Comparison of ENCODE assay signal across 12 cellular contexts in the genomic region with DNA sequence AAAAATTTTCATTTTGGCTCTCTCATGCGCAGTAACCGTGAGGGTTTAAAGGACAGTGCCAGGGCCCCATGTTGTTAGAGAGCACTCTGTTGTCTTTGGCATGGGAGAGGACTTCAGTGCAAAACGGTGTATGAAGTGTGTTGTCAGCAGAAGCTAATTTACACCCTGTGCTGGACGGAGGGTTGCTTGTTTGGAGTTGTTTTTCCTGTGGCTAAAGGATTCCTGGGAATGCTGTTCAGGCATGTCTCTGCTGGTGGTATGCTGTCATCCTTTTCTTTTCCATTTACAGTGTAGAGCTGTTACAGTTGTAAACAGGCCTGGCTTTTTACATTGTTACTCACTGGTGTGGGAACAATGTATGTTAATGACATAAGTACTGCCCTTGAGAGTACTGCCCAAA.
DNase-seq lines count a peak whose midpoint lies in the region; ATAC-seq, FAIRE-seq and TF ChIP-seq lines count a peak whose summit lies in the region.
"Had no signal": no experiment of that assay in that cellular context is flagged by ENCODE, and none has a peak within 500 bp of the region (broad histone marks: within the 10 kb centered on the region; RNA-seq: fewer than 3 reads in every experiment).

No MANE protein-coding gene starts in this region.

- no peak overlapping the region for H3K27ac ChIP-seq in iPS-20b (ENCODE audit: low read length)

- no peak for TF ChIP-seq CTCF in bronchial epithelial cell (IDR thresholded peaks at IDR 0.05; ENCODE audit: insufficient read depth, low read length, severe bottlenecking)

- H3K36me3 ChIP-seq in bronchial epithelial cell (ENCODE audit: control insufficient read depth, insufficient read depth, low read length) (no peaks in the 10 kb centered on the region), iPS-20b (ENCODE audit: insufficient read depth, low read depth, low read length) (no peaks in the 10 kb centered on the region)

- H3K4me3 ChIP-seq in bronchial epithelial cell (ENCODE audit: low read depth, low read length), result no peak overlapping the region
- H3K4me3 ChIP-seq in iPS-20b (ENCODE audit: low read length), result no peak overlapping the region

- H3K4me1 ChIP-seq in iPS-20b (ENCODE audit: insufficient read depth, low read length), result peaks cover 16% of the 10 kb centered on the region; the same call in 1 of the 2 replicates

- FAIRE-seq in bronchial epithelial cell (lab: Jason Lieb, UNC), result peak; percentile 93
- FAIRE-seq: G401.6 had no signal

- H3K9me3 ChIP-seq in iPS-20b (ENCODE audit: insufficient read depth, low read depth, low read length), result no peaks in the 10 kb centered on the region

- H3K9ac ChIP-seq in iPS-20b (ENCODE audit: low read depth, low read length), result peak overlapping the region; percentile 60; the same call in 1 of the 2 replicates

- no peak for ATAC-seq in HG03097 (IDR thresholded peaks at IDR 0.05; ENCODE audit: low FRiP score, unreplicated experiment)
- ATAC-seq: natural killer cell had no signal

- H3K27me3 ChIP-seq in bronchial epithelial cell (ENCODE audit: control insufficient read depth, insufficient read depth, low read length), result no peaks in the 10 kb centered on the region
- no peaks in the 10 kb centered on the region for H3K27me3 ChIP-seq in iPS-20b (ENCODE audit: insufficient read depth, low read length)

- DNase-seq in HPDE6-E6E7 (ENCODE audit: extremely low spot score) (peak; percentile 42), bronchial epithelial cell (ENCODE audit: low read depth) (peak; percentile 100), smooth muscle cell of the brain vasculature (ENCODE audit: low read depth, low spot score) (peak; percentile 72), NCI-H1105 treated with DMSO at 0.1 percent for 48 hours (lab: John Stamatoyannopoulos, UW) (no peak), NCI-H1092 (lab: John Stamatoyannopoulos, UW) (no peak)
- no peak for DNase-seq in stimulated activated CD4-positive, alpha-beta T cell treated with anti-CD3 and anti-CD28 coated beads, Interleukin-4, amount 100 ng/mL, for 4 hours
- DNase-seq: effector memory CD4-positive, alpha-beta T cell; natural killer cell; NCI-H2081 had no signal

Comparison
In these comparisons a context has a peak if more than half of its experiments do, and no peak if none do; other contexts are left out.
1. DNase-seq: peak in HPDE6-E6E7 (single experiment), bronchial epithelial cell (single experiment) and smooth muscle cell of the brain vasculature (single experiment); none in NCI-H1105 treated with DMSO at 0.1 percent for 48 hours (single experiment), NCI-H1092 (single experiment) and stimulated activated CD4-positive, alpha-beta T cell treated with anti-CD3 and anti-CD28 coated beads, Interleukin-4, amount 100 ng/mL, for 4 hours (0 of 2).